In genomic region chr5:63375851-63376250, GRCh38 we compare ENCODE assay signal across 21 cellular contexts.
A peak's percentile ranks its signal among the peaks of the same experiment; 100 is the strongest.
DNase-seq lines count a peak whose midpoint lies in the region; ATAC-seq, FAIRE-seq and TF ChIP-seq lines count a peak whose summit lies in the region.
"Had no signal": no experiment of that assay in that cellular context is flagged by ENCODE, and none has a peak within 500 bp of the region (broad histone marks: within the 10 kb centered on the region; RNA-seq: fewer than 3 reads in every experiment).

No MANE protein-coding gene starts in this region.

- no peak overlapping the region for H3K14ac ChIP-seq in H1 (ENCODE audit: insufficient read length)

- TF ChIP-seq CTCF in H1 (IDR thresholded peaks at IDR 0.05; ENCODE audit: control extremely low read depth in 1 of 3, insufficient read depth in 1 of 3, low read depth in 1 of 3, low read length in 3 of 3) (no peak), neural progenitor cell (IDR thresholded peaks at IDR 0.05) (no peak)

- no peak overlapping the region; the same call in 1 of the 2 replicates for H4K8ac ChIP-seq in H1 (ENCODE audit: extremely low read depth, insufficient read depth, low read length)

- no peak overlapping the region for H2BK120ac ChIP-seq in H1 (replicated peaks; ENCODE audit: low read depth, low read length)

- no peak overlapping the region for H2BK15ac ChIP-seq in H1 (ENCODE audit: low read length)

- WGBS in H1 (ENCODE audit: extremely low coverage in 1 of 2, insufficient coverage in 1 of 2, insufficient read length in 1 of 2, insufficient replicate concordance in 2 of 2, low coverage in 1 of 2, low lambda C conversion rate in 2 of 2, missing lambda C conversion rate in 1 of 2), 2 experiments, result 87% methylated on average over 6 of the region's 6 CpGs; no CpG with 5 or more reads in 1 of the 2 experiments

- ATAC-seq in SK-N-SH treated with all-trans-retinoic acid at 6 μM for 48 hours, result no peak
- ATAC-seq: A549; CD8-positive, alpha-beta T cell had no signal

- no peak overlapping the region for H3K4me3 ChIP-seq in H1 (ENCODE audit: extremely low read depth in 1 of 4, insufficient read depth in 2 of 4, low read depth in 3 of 4, low read length in 4 of 4)
- no peak overlapping the region for H3K4me3 ChIP-seq in neural progenitor cell
- H3K4me3 ChIP-seq: A549; BLaER1 treated with 17β-estradiol and CSF1 and Interleukin-3, amounts not matched to agents 10 nM and 100 nM had no signal

- no peak overlapping the region for H3K27ac Mint-ChIP-seq in neural progenitor cell
- H3K27ac Mint-ChIP-seq: B cell; CD4-positive, alpha-beta T cell; CD8-positive, alpha-beta T cell had no signal

- H3K56ac ChIP-seq in H1 (replicated peaks; ENCODE audit: insufficient read length, low read depth, low read length), result no peak overlapping the region

- no peak overlapping the region for H3K23ac ChIP-seq in H1 (ENCODE audit: insufficient read length)

- H3F3A ChIP-seq in neural progenitor cell (ENCODE audit: low read depth), result no peaks in the 10 kb centered on the region

- H3K4me2 ChIP-seq in H1 (ENCODE audit: insufficient read depth in 1 of 2, low read depth in 2 of 2, low read length in 2 of 2) (no peak overlapping the region), neural progenitor cell (no peak overlapping the region)
- H3K4me2 ChIP-seq: A549; BLaER1 treated with 17β-estradiol and CSF1 and Interleukin-3, amounts not matched to agents 10 nM and 100 nM had no signal

- POLR2A ChIA-PET in H1 (lab: Charles Lee; ENCODE audit: partially characterized antibody), result no interaction called here

- H3K23me2 ChIP-seq in H1 (ENCODE audit: low read depth, low read length), result no peaks in the 10 kb centered on the region

- intact Hi-C loops in posterior vena cava (cut with DNase I), result no loop called here

- no peak overlapping the region for H4K5ac ChIP-seq in H1 (ENCODE audit: insufficient read length, low read depth, low read length)

- H3K4me1 ChIP-seq in H1 (replicated peaks in 1 of 4; ENCODE audit: control insufficient read depth in 3 of 4, insufficient read depth in 4 of 4, low read length in 3 of 4) (no peaks in the 10 kb centered on the region), neural progenitor cell (no peaks in the 10 kb centered on the region)
- H3K4me1 ChIP-seq: A549; BLaER1 treated with 17β-estradiol and CSF1 and Interleukin-3, amounts not matched to agents 10 nM and 100 nM; Caco-2 had no signal

- H3K36me3 ChIP-seq in H1 (ENCODE audit: control insufficient read depth in 2 of 4, insufficient read depth in 4 of 4, low read length in 3 of 4), result no peaks in the 10 kb centered on the region
- no peaks in the 10 kb centered on the region for H3K36me3 ChIP-seq in neural progenitor cell
- H3K36me3 ChIP-seq: BLaER1 treated with 17β-estradiol and CSF1 and Interleukin-3, amounts not matched to agents 10 nM and 100 nM had no signal

- H3K79me2 ChIP-seq in H1 (ENCODE audit: control insufficient read depth in 1 of 2, insufficient read depth in 2 of 2, low read length in 2 of 2), result no peaks in the 10 kb centered on the region
- H3K79me2 ChIP-seq in neural progenitor cell (ENCODE audit: low read depth), result no peaks in the 10 kb centered on the region

- H3K27me3 Mint-ChIP-seq in neural progenitor cell (ENCODE audit: insufficient read depth, low read depth), result no peaks in the 10 kb centered on the region
- H3K27me3 Mint-ChIP-seq: B cell; CD4-positive, alpha-beta T cell had no signal

- H4K20me1 ChIP-seq in H1 (replicated peaks in 1 of 2; ENCODE audit: control insufficient read depth in 1 of 2, insufficient read depth in 2 of 2, low read length in 2 of 2) (no peaks in the 10 kb centered on the region), neural progenitor cell (ENCODE audit: low read depth) (no peaks in the 10 kb centered on the region)
- H4K20me1 ChIP-seq: BLaER1 treated with 17β-estradiol and CSF1 and Interleukin-3, amounts not matched to agents 10 nM and 100 nM had no signal

- H2BK5ac ChIP-seq in H1 (ENCODE audit: low read depth, low read length), result no peak overlapping the region

- H3K27ac ChIP-seq in H1 (ENCODE audit: low read depth, low read length) (no peak overlapping the region), neural progenitor cell (no peak overlapping the region)
- H3K27ac ChIP-seq: 22Rv1; A549; BLaER1 treated with 17β-estradiol and CSF1 and Interleukin-3, amounts not matched to agents 10 nM and 100 nM; C4-2B had no signal

- TF ChIP-seq RAD21 in H1 (IDR thresholded peaks at IDR 0.05 in 1 of 2, conservative IDR thresholded peaks at IDR 0.05 in 1 of 2; ENCODE audit: low read depth in 2 of 2, low read length in 2 of 2), result no peak

- H3K9me3 Mint-ChIP-seq in neural progenitor cell, result no peaks in the 10 kb centered on the region

- H3K4ac ChIP-seq in H1 (replicated peaks; ENCODE audit: insufficient read length, low read depth, low read length), result no peak overlapping the region

- TF ChIP-seq EP300 in H1 (IDR thresholded peaks at IDR 0.05; ENCODE audit: borderline replicate concordance in 1 of 2, low read depth in 2 of 2, low read length in 2 of 2), result no peak

- DNase-seq in H1 (ENCODE audit: low read depth in 1 of 2, low spot score in 2 of 2) (no peak), neural progenitor cell (ENCODE audit: low spot score) (no peak), posterior vena cava (ENCODE audit: low spot score) (peak; percentile 66), activated T-cell treated with anti-CD3 and anti-CD28 coated beads for 4 hours (no peak)
- DNase-seq: AML-193; Caco-2; Calu3; CD4-positive, alpha-beta T cell; CD8-positive, alpha-beta T cell; DMS79 treated with DMSO at 0.1 percent for 48 hours; GF-D8 had no signal

- no peaks in the 10 kb centered on the region for H3K79me1 ChIP-seq in H1 (ENCODE audit: low read depth, low read length)

- H3K36me3 Mint-ChIP-seq in neural progenitor cell, result no peaks in the 10 kb centered on the region
- H3K36me3 Mint-ChIP-seq: CD8-positive, alpha-beta T cell had no signal

- H2BK12ac ChIP-seq in H1 (ENCODE audit: low read depth, low read length), result no peak overlapping the region

- H3K9me3 ChIP-seq in H1 (ENCODE audit: insufficient read depth in 2 of 2, low read depth in 1 of 2, low read length in 1 of 2) (no peaks in the 10 kb centered on the region), neural progenitor cell (ENCODE audit: low read depth) (no peaks in the 10 kb centered on the region)
- H3K9me3 ChIP-seq: A549, Caco-2 had no signal

- TF ChIP-seq POLR2A in H1 (IDR thresholded peaks at IDR 0.05; ENCODE audit: control extremely low read depth in 1 of 2, low read depth in 2 of 2, low read length in 2 of 2), result no peak

- no peak overlapping the region for H3K4me3 Mint-ChIP-seq in neural progenitor cell
- H3K4me3 Mint-ChIP-seq: B cell; CD4-positive, alpha-beta T cell; CD8-positive, alpha-beta T cell had no signal

- no peak overlapping the region for H2BK20ac ChIP-seq in H1 (ENCODE audit: low read length)

- no peaks in the 10 kb centered on the region for H3K27me3 ChIP-seq in H1 (replicated peaks in 1 of 4; ENCODE audit: control insufficient read depth in 3 of 4, extremely low read depth in 1 of 4, insufficient read depth in 3 of 4, low read length in 3 of 4)
- H3K27me3 ChIP-seq in neural progenitor cell, result no peaks in the 10 kb centered on the region
- H3K27me3 ChIP-seq: BLaER1 treated with 17β-estradiol and CSF1 and Interleukin-3, amounts not matched to agents 10 nM and 100 nM had no signal

- H3K18ac ChIP-seq in H1 (ENCODE audit: extremely low read depth, low read length), result no peak overlapping the region

- H2AK5ac ChIP-seq in H1 (ENCODE audit: low read depth, low read length), result no peak overlapping the region

- FAIRE-seq in H1 (lab: Jason Lieb, UNC), result no peak
- FAIRE-seq: A549, D721Med, G401.6, GM12891, GM19239 had no signal

- H4K91ac ChIP-seq in H1 (replicated peaks; ENCODE audit: insufficient read length, low read length), result no peak overlapping the region

- H3K4me1 Mint-ChIP-seq in neural progenitor cell, result no peaks in the 10 kb centered on the region
- H3K4me1 Mint-ChIP-seq: B cell had no signal

- H3K9ac ChIP-seq in H1 (replicated peaks in 1 of 4; ENCODE audit: extremely low read depth in 1 of 4, low read depth in 3 of 4, low read length in 3 of 4), result no peak overlapping the region
- no peak overlapping the region for H3K9ac ChIP-seq in neural progenitor cell
- H3K9ac ChIP-seq: BLaER1 treated with 17β-estradiol and CSF1 and Interleukin-3, amounts not matched to agents 10 nM and 100 nM had no signal

- CTCF ChIA-PET in H1 (lab: Charles Lee; ENCODE audit: partially characterized antibody), result interaction anchor here (0.6 kb wide), 1 partner anchor 235 kb away, joined by 3 read pairs; no protein-coding TSS in a partner anchor

- H2AFZ ChIP-seq in H1 (ENCODE audit: low read length) (peak overlapping the region; percentile 53), neural progenitor cell (replicated peaks) (peak overlapping the region; percentile 10)

TF ChIP-seq in H1, 55 proteins besides CTCF, POLR2A, EP300 and RAD21 (continues in another document):
- TF ChIP-seq MAFK (IDR thresholded peaks at IDR 0.05; ENCODE audit: low read depth, low read length) (no peak), JUN (IDR thresholded peaks at IDR 0.05; ENCODE audit: low read depth, low read length) (no peak), CHD1 (IDR thresholded peaks at IDR 0.05; ENCODE audit: low read depth, low read length) (no peak), RFX5 (IDR thresholded peaks at IDR 0.05; ENCODE audit: borderline replicate concordance, low read depth, low read length) (no peak)
- TF ChIP-seq, protein P1, sequence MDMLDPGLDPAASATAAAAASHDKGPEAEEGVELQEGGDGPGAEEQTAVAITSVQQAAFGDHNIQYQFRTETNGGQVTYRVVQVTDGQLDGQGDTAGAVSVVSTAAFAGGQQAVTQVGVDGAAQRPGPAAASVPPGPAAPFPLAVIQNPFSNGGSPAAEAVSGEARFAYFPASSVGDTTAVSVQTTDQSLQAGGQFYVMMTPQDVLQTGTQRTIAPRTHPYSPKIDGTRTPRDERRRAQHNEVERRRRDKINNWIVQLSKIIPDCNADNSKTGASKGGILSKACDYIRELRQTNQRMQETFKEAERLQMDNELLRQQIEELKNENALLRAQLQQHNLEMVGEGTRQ (IDR thresholded peaks at IDR 0.05; ENCODE audit: low read length), result no peak

TF ChIP-seq in SK-N-SH treated with all-trans-retinoic acid at 6 μM for 48 hours, 23 proteins besides CTCF, POLR2A, EP300 and RAD21:
- TF ChIP-seq ARNTL (CRISPR knock-in tag; IDR thresholded peaks at IDR 0.05; ENCODE audit: borderline replicate concordance, low read depth), result no peak
- TF ChIP-seq GLIS3 (CRISPR knock-in tag; IDR thresholded peaks at IDR 0.05), result no peak
TF ChIP-seq in SK-N-SH treated with all-trans-retinoic acid at 6 μM for 48 hours: peak in this region for 0.
